1 cellular context compared by ENCODE assay signal in genomic region chr17:9240659-9241370, GRCh38.
TF ChIP-seq lines count a peak whose summit lies in the region.

No MANE protein-coding gene starts in this region.

TF ChIP-seq in HEK293, 187 proteins besides CTCF, POLR2A, EP300 and RAD21 (continued from another document):
- no peak for TF ChIP-seq ZBTB11 (tag by site-specific recombination; conservative IDR thresholded peaks at IDR 0.05; ENCODE audit: low read depth)
- TF ChIP-seq GFI1B (tag by site-specific recombination; IDR thresholded peaks at IDR 0.05): no peak
- no peak for TF ChIP-seq ZSCAN23 (tag by site-specific recombination; IDR thresholded peaks at IDR 0.05)
- no peak for TF ChIP-seq RBAK (tag by site-specific recombination; IDR thresholded peaks at IDR 0.05)
- TF ChIP-seq ZNF311 (tag by site-specific recombination; IDR thresholded peaks at IDR 0.05; ENCODE audit: borderline replicate concordance): no peak
- TF ChIP-seq KLF7 (tag by site-specific recombination; IDR thresholded peaks at IDR 0.05; ENCODE audit: borderline replicate concordance): no peak
- 0 out of 2 replicates have a peak, but pooled peaks have one; percentile 21 for TF ChIP-seq ZNF2 (tag by site-specific recombination; IDR thresholded peaks at IDR 0.05)
- no peak for TF ChIP-seq ZNF707 (tag by site-specific recombination; IDR thresholded peaks at IDR 0.05)
- TF ChIP-seq ZNF362 (tag by site-specific recombination; IDR thresholded peaks at IDR 0.05): no peak
- no peak for TF ChIP-seq ZNF146 (tag by site-specific recombination; IDR thresholded peaks at IDR 0.05)
- TF ChIP-seq AEBP2 (tag by site-specific recombination; IDR thresholded peaks at IDR 0.05; ENCODE audit: borderline replicate concordance): no peak
- no peak for TF ChIP-seq ZNF324 (tag by site-specific recombination; IDR thresholded peaks at IDR 0.05)
- no peak; the same call in none of the 2 replicates for TF ChIP-seq GLIS2 (tag by site-specific recombination; IDR thresholded peaks at IDR 0.05)
- peak; percentile 48 for TF ChIP-seq SP3 (tag by site-specific recombination; IDR thresholded peaks at IDR 0.05)
- TF ChIP-seq ZNF791 (tag by site-specific recombination; IDR thresholded peaks at IDR 0.05): no peak
- no peak for TF ChIP-seq ZNF433 (tag by site-specific recombination; IDR thresholded peaks at IDR 0.05; ENCODE audit: low read depth)
- peak; percentile 95 for TF ChIP-seq ATF2 (tag by site-specific recombination; IDR thresholded peaks at IDR 0.05; ENCODE audit: low read depth)
- TF ChIP-seq ZNF398 (tag by site-specific recombination; IDR thresholded peaks at IDR 0.05): no peak
- TF ChIP-seq ZFP41 (tag by site-specific recombination; IDR thresholded peaks at IDR 0.05; ENCODE audit: borderline replicate concordance): no peak
- TF ChIP-seq MYNN (tag by site-specific recombination; IDR thresholded peaks at IDR 0.05; ENCODE audit: borderline replicate concordance): no peak
- TF ChIP-seq ZNF175 (tag by site-specific recombination; IDR thresholded peaks at IDR 0.05): no peak
- TF ChIP-seq KLF10 (tag by site-specific recombination; IDR thresholded peaks at IDR 0.05): peak; percentile 86
- peak; percentile 49; the same call in 1 of the 2 replicates for TF ChIP-seq SCRT1 (tag by site-specific recombination; IDR thresholded peaks at IDR 0.05; ENCODE audit: borderline replicate concordance)
- no peak for TF ChIP-seq ELK4 (IDR thresholded peaks at IDR 0.05; ENCODE audit: borderline replicate concordance, low read depth, low read length)
- no peak for TF ChIP-seq ZSCAN5A (tag by site-specific recombination; IDR thresholded peaks at IDR 0.05)
- TF ChIP-seq ZBTB1 (tag by site-specific recombination; IDR thresholded peaks at IDR 0.05): no peak
- no peak for TF ChIP-seq ZNF548 (tag by site-specific recombination; IDR thresholded peaks at IDR 0.05)
- TF ChIP-seq ZNF624 (tag by site-specific recombination; IDR thresholded peaks at IDR 0.05): no peak
- TF ChIP-seq ZNF837 (tag by site-specific recombination; IDR thresholded peaks at IDR 0.05): 0 out of 2 replicates have a peak, but pooled peaks have one; percentile 43
- no peak for TF ChIP-seq HOXA7 (CRISPR knock-in tag; IDR thresholded peaks at IDR 0.05; ENCODE audit: borderline replicate concordance)
- no peak for TF ChIP-seq ZNF24 (tag by site-specific recombination; IDR thresholded peaks at IDR 0.05)
- TF ChIP-seq ZNF449 (tag by site-specific recombination; IDR thresholded peaks at IDR 0.05): peak; percentile 84; the same call in 1 of the 2 replicates
- TF ChIP-seq ZNF133 (tag by site-specific recombination; IDR thresholded peaks at IDR 0.05): no peak
- TF ChIP-seq ZXDB (tag by site-specific recombination; IDR thresholded peaks at IDR 0.05): no peak
- TF ChIP-seq ZEB2 (tag by site-specific recombination; IDR thresholded peaks at IDR 0.05): peak; percentile 51; the same call in 1 of the 2 replicates
- TF ChIP-seq ZNF223 (tag by site-specific recombination; IDR thresholded peaks at IDR 0.05): no peak
- TF ChIP-seq PRDM6 (tag by site-specific recombination; IDR thresholded peaks at IDR 0.05): no peak
- TF ChIP-seq EGR2 (tag by site-specific recombination; IDR thresholded peaks at IDR 0.05; ENCODE audit: low read depth): no peak
